10 cellular contexts compared by ENCODE assay signal in the genomic region with DNA sequence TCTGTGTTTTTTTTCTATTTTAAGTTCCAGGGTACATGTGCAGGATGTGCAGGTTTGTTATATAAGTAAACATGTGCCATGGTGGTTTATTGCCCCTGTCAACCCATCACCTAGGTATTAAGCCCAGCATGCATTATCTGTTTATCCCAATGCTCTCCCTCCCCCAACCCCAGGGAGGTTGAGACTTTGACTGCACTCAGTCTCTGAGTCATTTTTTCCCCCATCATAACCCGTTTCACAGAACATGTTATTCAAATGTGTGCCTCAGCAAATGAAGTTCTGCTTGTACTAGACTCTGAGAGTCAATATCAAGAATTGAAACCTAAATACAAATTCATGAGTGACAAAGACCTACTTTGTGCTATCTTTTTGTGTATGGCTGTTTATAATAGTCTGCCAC.
DNase-seq lines count a peak whose midpoint lies in the region; ATAC-seq and TF ChIP-seq lines count a peak whose summit lies in the region.
"Had no signal": no experiment of that assay in that cellular context is flagged by ENCODE, and none has a peak within 500 bp of the region (broad histone marks: within the 10 kb centered on the region; RNA-seq: fewer than 3 reads in every experiment).

No MANE protein-coding gene starts in this region.

- no peak overlapping the region for H3K9ac ChIP-seq in mesendoderm (ENCODE audit: low read length)

- no peak overlapping the region for H3K56ac ChIP-seq in mesendoderm (ENCODE audit: low read length)

- H3K4me3 ChIP-seq in mesendoderm (ENCODE audit: low read length) (no peak overlapping the region), vagina (no peak overlapping the region), dorsolateral prefrontal cortex (no peak overlapping the region)
- H3K4me3 ChIP-seq: SJCRH30 had no signal

- no peak overlapping the region for H2BK5ac ChIP-seq in mesendoderm (ENCODE audit: low read length)

- intact Hi-C loops in activated CD4-positive, alpha-beta T cell treated with anti-CD3 and anti-CD28 coated beads, Interleukin-2, amount 10 ng/mL, durations not matched to agents 24 days and 14 days (cut with micrococcal nuclease) = no loop called here
- intact Hi-C loops in vagina (cut with DNase I) (no loop called here), dorsolateral prefrontal cortex (cut with DNase I) (no loop called here)

- H3K27ac Mint-ChIP-seq in activated CD4-positive, alpha-beta T cell treated with anti-CD3 and anti-CD28 coated beads, Interleukin-2, amount 10 ng/mL, durations not matched to agents 24 days and 14 days = peak overlapping the region; percentile 6

- TF ChIP-seq CTCF in vagina (IDR thresholded peaks at IDR 0.05) (no peak), dorsolateral prefrontal cortex (IDR thresholded peaks at IDR 0.05 in 54 of 56, conservative IDR thresholded peaks at IDR 0.05 in 2 of 56; ENCODE audit: low read depth in 1 of 56, partially characterized antibody in 56 of 56) (no peak)

- ATAC-seq in GM18499 (IDR thresholded peaks at IDR 0.05; ENCODE audit: insufficient read depth, unreplicated experiment) = peak; percentile 78

- no peaks in the 10 kb centered on the region for H3K36me3 Mint-ChIP-seq in activated CD4-positive, alpha-beta T cell treated with anti-CD3 and anti-CD28 coated beads, Interleukin-2, amount 10 ng/mL, durations not matched to agents 24 days and 14 days (ENCODE audit: low read depth)

- H3K9me3 ChIP-seq in vagina = no peaks in the 10 kb centered on the region
- H3K9me3 ChIP-seq: neutrophil, SJCRH30 had no signal

- H3K79me2 ChIP-seq in mesendoderm (ENCODE audit: control insufficient read depth, insufficient read depth, low read length) = no peaks in the 10 kb centered on the region

- no peaks in the 10 kb centered on the region for H3K9me3 Mint-ChIP-seq in activated CD4-positive, alpha-beta T cell treated with anti-CD3 and anti-CD28 coated beads, Interleukin-2, amount 10 ng/mL, durations not matched to agents 24 days and 14 days

- H3K4me3 Mint-ChIP-seq in activated CD4-positive, alpha-beta T cell treated with anti-CD3 and anti-CD28 coated beads, Interleukin-2, amount 10 ng/mL, durations not matched to agents 24 days and 14 days = no peak overlapping the region

- no peak overlapping the region for H4K5ac ChIP-seq in mesendoderm (ENCODE audit: low read length)

- no peak overlapping the region for H2BK120ac ChIP-seq in mesendoderm (ENCODE audit: low read depth, low read length)

- H3K18ac ChIP-seq in mesendoderm (ENCODE audit: low read length) = no peak overlapping the region

- no peak overlapping the region for H2BK15ac ChIP-seq in mesendoderm (replicated peaks; ENCODE audit: low read depth)

- no peak for TF ChIP-seq POLR2A in vagina (IDR thresholded peaks at IDR 0.05)

- no peak overlapping the region for H4K8ac ChIP-seq in mesendoderm (ENCODE audit: low read depth, low read length)

- H3K27me3 ChIP-seq in mesendoderm (ENCODE audit: insufficient read depth, low read length, poor library complexity) = no peaks in the 10 kb centered on the region
- no peaks in the 10 kb centered on the region for H3K27me3 ChIP-seq in vagina
- H3K27me3 ChIP-seq in dorsolateral prefrontal cortex = no peaks in the 10 kb centered on the region
- H3K27me3 ChIP-seq: neutrophil, SJCRH30 had no signal

- H3K27ac ChIP-seq in mesendoderm (ENCODE audit: low read depth, low read length) (no peak overlapping the region), vagina (no peak overlapping the region), dorsolateral prefrontal cortex (no peak overlapping the region)
- H3K27ac ChIP-seq: neutrophil, SJCRH30 had no signal

- no peaks in the 10 kb centered on the region for H3K36me3 ChIP-seq in mesendoderm (ENCODE audit: control insufficient read depth, insufficient read depth, low read length)
- H3K36me3 ChIP-seq in vagina = no peaks in the 10 kb centered on the region
- H3K36me3 ChIP-seq: neutrophil, SJCRH30 had no signal

- no peak overlapping the region for H2AK5ac ChIP-seq in mesendoderm (ENCODE audit: low read length)

- no peak overlapping the region for H3K23ac ChIP-seq in mesendoderm (ENCODE audit: low read length)

- H3K4me1 Mint-ChIP-seq in activated CD4-positive, alpha-beta T cell treated with anti-CD3 and anti-CD28 coated beads, Interleukin-2, amount 10 ng/mL, durations not matched to agents 24 days and 14 days = peaks cover 17% of the 10 kb centered on the region

- peak; percentile 45 for DNase-seq in HCEC 1CT
- peak; percentile 60 for DNase-seq in activated CD4-positive, alpha-beta T cell treated with anti-CD3 and anti-CD28 coated beads, Interleukin-2, amount 10 ng/mL, durations not matched to agents 24 days and 14 days
- DNase-seq in mesendoderm = peak; percentile 20
- no peak for DNase-seq in GOT3 (lab: John Stamatoyannopoulos, UW)
- no peak for DNase-seq in vagina (ENCODE audit: extremely low spot score in 2 of 2)
- DNase-seq in COLO668 (lab: John Stamatoyannopoulos, UW; ENCODE audit: unreplicated experiment) = no peak
- no peak for DNase-seq in dorsolateral prefrontal cortex
- DNase-seq: SJCRH30 had no signal

- WGBS in mesendoderm (ENCODE audit: extremely low coverage, insufficient coverage, low lambda C conversion rate) = no CpG with 5 or more reads among the region's 1 CpG

- H3K4me1 ChIP-seq in mesendoderm (ENCODE audit: control insufficient read depth, low read depth, low read length) (peaks cover 3% of the 10 kb centered on the region), vagina (no peaks in the 10 kb centered on the region)
- H3K4me1 ChIP-seq: SJCRH30 had no signal

- H3K4me2 ChIP-seq in mesendoderm (ENCODE audit: low read length) = no peak overlapping the region

- H3K27me3 Mint-ChIP-seq in activated CD4-positive, alpha-beta T cell treated with anti-CD3 and anti-CD28 coated beads, Interleukin-2, amount 10 ng/mL, durations not matched to agents 24 days and 14 days = no peaks in the 10 kb centered on the region

- H3K4ac ChIP-seq in mesendoderm (ENCODE audit: low read depth, low read length) = no peak overlapping the region

- no peaks in the 10 kb centered on the region for H3K79me1 ChIP-seq in mesendoderm (ENCODE audit: low read length)

Comparison
In these comparisons a context has a peak if more than half of its experiments do, and no peak if none do; other contexts are left out.
1. DNase-seq: peak in HCEC 1CT (single experiment), activated CD4-positive, alpha-beta T cell treated with anti-CD3 and anti-CD28 coated beads, Interleukin-2, amount 10 ng/mL, durations not matched to agents 24 days and 14 days (single experiment) and mesendoderm (single experiment); none in GOT3 (single experiment), vagina (0 of 2), COLO668 (single experiment) and dorsolateral prefrontal cortex (0 of 10).